ENCODE assay signal across 12 cellular contexts in genomic region chr14:57392830-57393229, GRCh38. TPM values are rescaled to one million over a fixed set of nuclear protein-coding genes. Genes with fewer than 3 reads are reported as not detected.
DNase-seq lines count a peak whose midpoint lies in the region; ATAC-seq and TF ChIP-seq lines count a peak whose summit lies in the region.
"Had no signal": no experiment of that assay in that cellular context is flagged by ENCODE, and none has a peak within 500 bp of the region (broad histone marks: within the 10 kb centered on the region; RNA-seq: fewer than 3 reads in every experiment).

No MANE protein-coding gene starts in this region.

- H3K9me3 ChIP-seq in smooth muscle cell (replicated peaks; ENCODE audit: low read depth) (no peaks in the 10 kb centered on the region), upper lobe of left lung (no peaks in the 10 kb centered on the region)
- H3K9me3 ChIP-seq: Peyer's patch, vagina had no signal

- peak overlapping the region; percentile 99 for H3K4me2 ChIP-seq in smooth muscle cell

- H3K27me3 ChIP-seq in smooth muscle cell (ENCODE audit: low read depth) (no peaks in the 10 kb centered on the region), upper lobe of left lung (no peaks in the 10 kb centered on the region)
- H3K27me3 ChIP-seq: Peyer's patch, vagina had no signal

- H3K4me3 ChIP-seq in fibroblast of the aortic adventitia (ENCODE audit: low read depth, low read length), result peak overlapping the region; percentile 78
- H3K4me3 ChIP-seq in smooth muscle cell, result peak overlapping the region; percentile 92
- H3K4me3 ChIP-seq in upper lobe of left lung, result peak overlapping the region in 1 of 4 donors; percentile 80

- H3K79me2 ChIP-seq in smooth muscle cell (ENCODE audit: low read depth), result peaks cover 55% of the 10 kb centered on the region

- peak overlapping the region; percentile 90; the same call in 1 of the 2 replicates for H3K27ac ChIP-seq in VCaP
- H3K27ac ChIP-seq in smooth muscle cell (ENCODE audit: low read depth), result no peak overlapping the region
- peak overlapping the region in 1 of 4 donors; percentile 12 for H3K27ac ChIP-seq in upper lobe of left lung
- H3K27ac ChIP-seq: Peyer's patch, vagina had no signal

- TF ChIP-seq EP300 in upper lobe of left lung (IDR thresholded peaks at IDR 0.05), result no peak

- peaks cover 27% of the 10 kb centered on the region for H3K4me1 ChIP-seq in smooth muscle cell (ENCODE audit: low read depth)
- H3K4me1 ChIP-seq in upper lobe of left lung, result peaks cover 25 to 34% (median 25%) of the 10 kb centered on the region in 4 donors

- peak overlapping the region; percentile 95 for H3K4me3 Mint-ChIP-seq in activated T-cell treated with anti-CD3 and anti-CD28 coated beads, Interleukin-2, amount 50 U/mL, for 4 hours

- H3K4me1 Mint-ChIP-seq in activated T-cell treated with anti-CD3 and anti-CD28 coated beads, Interleukin-2, amount 50 U/mL, for 4 hours (ENCODE audit: low read depth), result peaks cover 46% of the 10 kb centered on the region

- H4K20me1 ChIP-seq in smooth muscle cell (ENCODE audit: low read depth), result peaks cover 55% of the 10 kb centered on the region

- no peak for TF ChIP-seq CTCF in VCaP (conservative IDR thresholded peaks at IDR 0.05)
- TF ChIP-seq CTCF in fibroblast of the aortic adventitia (IDR thresholded peaks at IDR 0.05; ENCODE audit: insufficient read depth, low read length), result no peak
- no peak for TF ChIP-seq CTCF in smooth muscle cell (IDR thresholded peaks at IDR 0.05; ENCODE audit: borderline replicate concordance, insufficient read depth, poor library complexity, severe bottlenecking)
- TF ChIP-seq CTCF in upper lobe of left lung (IDR thresholded peaks at IDR 0.05), result no peak

- H3K27me3 Mint-ChIP-seq in activated T-cell treated with anti-CD3 and anti-CD28 coated beads, Interleukin-2, amount 50 U/mL, for 4 hours (ENCODE audit: low read depth), result no peaks in the 10 kb centered on the region

- H3F3A ChIP-seq in smooth muscle cell (ENCODE audit: low read depth), result no peaks in the 10 kb centered on the region

- H3K36me3 ChIP-seq in smooth muscle cell (ENCODE audit: low read depth) (peaks cover 5% of the 10 kb centered on the region), upper lobe of left lung (peaks cover 0 to 9% (median 0%) of the 10 kb centered on the region in 4 donors)
- H3K36me3 ChIP-seq: vagina had no signal

- TF ChIP-seq POLR2A in upper lobe of left lung (IDR thresholded peaks at IDR 0.05), result no peak

- H3K36me3 Mint-ChIP-seq in activated T-cell treated with anti-CD3 and anti-CD28 coated beads, Interleukin-2, amount 50 U/mL, for 4 hours (ENCODE audit: insufficient read depth), result peaks cover 11% of the 10 kb centered on the region

- ATAC-seq in activated T-cell treated with anti-CD3 and anti-CD28 coated beads, Interleukin-2, amount 50 U/mL, for 4 hours, result no peak
- ATAC-seq in GM19455 (IDR thresholded peaks at IDR 0.05; ENCODE audit: unreplicated experiment) (no peak), upper lobe of left lung (ENCODE audit: low FRiP score in 2 of 2) (no peak)

- peak overlapping the region; percentile 85 for H3K9ac ChIP-seq in smooth muscle cell (ENCODE audit: low read depth)

- H3K9me3 Mint-ChIP-seq in activated T-cell treated with anti-CD3 and anti-CD28 coated beads, Interleukin-2, amount 50 U/mL, for 4 hours, result no peaks in the 10 kb centered on the region

- DNase-seq in activated T-cell treated with anti-CD3 and anti-CD28 coated beads, Interleukin-2, amount 50 U/mL, for 4 hours, result no peak
- DNase-seq in activated T-cell treated with anti-CD3 and anti-CD28 coated beads for 4 hours (no peak), fibroblast of the aortic adventitia (ENCODE audit: low read depth) (no peak), smooth muscle cell (lab: John Stamatoyannopoulos, UW; ENCODE audit: unreplicated experiment) (no peak), dedifferentiated amniotic fluid mesenchymal stem cell (ENCODE audit: extremely low spot score) (no peak), upper lobe of left lung (no peak)
- DNase-seq: head of caudate nucleus, KG1, Peyer's patch had no signal

- no peak overlapping the region for H2AFZ ChIP-seq in smooth muscle cell (ENCODE audit: low read depth)

RNA-seq across cellular contexts. Expression of gene NAA30, which starts 2.4 kb away (rescaled TPM):
- total RNA-seq in activated T-cell treated with anti-CD3 and anti-CD28 coated beads, Interleukin-2, amount 50 U/mL, for 4 hours, result 10 to 100 TPM; 17.9 to 24.0 (median 21.6) TPM
- total RNA-seq in fibroblast of the aortic adventitia (ENCODE audit: low replicate concordance), result 24.6 and 28.2 TPM in 2 replicates
- 24.0 and 27.2 TPM in 2 replicates for total RNA-seq in smooth muscle cell
- 7.4 and 11.0 TPM in 2 replicates for polyA plus RNA-seq in smooth muscle cell
- 10 to 100 TPM in 4 of 6 donors, 1 to 10 TPM in 2; 3.0 to 23.9 (median 10.0) TPM for total RNA-seq in upper lobe of left lung
